ENCODE assay signal across 8 cellular contexts in the genomic region with DNA sequence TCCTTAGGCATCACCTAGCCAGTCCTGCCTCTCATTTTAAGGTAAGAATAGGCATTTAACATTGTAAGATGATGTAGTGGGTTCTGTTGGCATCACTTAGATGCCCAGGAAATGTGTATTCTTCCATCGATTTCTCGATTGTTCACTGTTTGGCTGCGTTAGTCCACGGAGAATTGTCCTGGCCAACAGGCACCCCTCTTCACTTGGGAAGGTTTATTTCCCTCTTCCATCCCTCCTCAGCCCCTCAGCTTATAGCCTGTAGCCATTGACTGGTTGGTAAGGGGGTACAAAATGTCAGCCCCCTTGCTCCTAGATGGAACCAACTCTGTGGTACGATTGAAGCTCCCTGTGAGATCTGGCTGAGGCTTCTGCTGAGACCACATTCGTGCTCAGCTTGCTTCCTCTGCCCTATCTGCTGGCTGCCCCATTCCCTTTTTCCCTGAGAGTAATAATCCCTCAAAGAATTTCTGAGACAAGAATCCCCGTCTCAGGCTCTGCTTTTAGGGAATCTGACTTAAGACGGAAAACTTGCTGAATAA. TPM values are rescaled to one million over a fixed set of nuclear protein-coding genes. Genes with fewer than 3 reads are reported as not detected.
A peak's percentile ranks its signal among the peaks of the same experiment; 100 is the strongest.
DNase-seq lines count a peak whose midpoint lies in the region; ATAC-seq and TF ChIP-seq lines count a peak whose summit lies in the region.

No MANE protein-coding gene starts in this region.

- peak overlapping the region; percentile 94 for H3K4me3 Mint-ChIP-seq in stimulated activated naive CD8-positive, alpha-beta T cell treated with anti-CD3 and anti-CD28 coated beads, Interleukin-15, Interleukin-2, amounts not matched to agents 100 ng/mL and 50 ng/mL, for 24 hours

- H3K9me3 Mint-ChIP-seq in stimulated activated naive CD8-positive, alpha-beta T cell treated with anti-CD3 and anti-CD28 coated beads, Interleukin-15, Interleukin-2, amounts not matched to agents 100 ng/mL and 50 ng/mL, for 24 hours: peaks cover 10% of the 10 kb centered on the region

- H3K27ac Mint-ChIP-seq in stimulated activated naive CD8-positive, alpha-beta T cell treated with anti-CD3 and anti-CD28 coated beads, Interleukin-15, Interleukin-2, amounts not matched to agents 100 ng/mL and 50 ng/mL, for 24 hours: peak overlapping the region; percentile 87

- no peak for TF ChIP-seq CTCF in fibroblast of the aortic adventitia (IDR thresholded peaks at IDR 0.05; ENCODE audit: insufficient read depth, low read length)

- H3K4me3 ChIP-seq in SK-N-MC (peak overlapping the region; percentile 77), fibroblast of the aortic adventitia (ENCODE audit: low read depth, low read length) (peak overlapping the region; percentile 75)

- peak overlapping the region; percentile 75 for H3K9ac ChIP-seq in SK-N-MC (ENCODE audit: insufficient read length)

- no peak for DNase-seq in stimulated activated naive CD8-positive, alpha-beta T cell treated with anti-CD3 and anti-CD28 coated beads, Interleukin-15, Interleukin-2, amounts not matched to agents 100 U/mL and 50 U/mL, for 24 hours
- no peak for DNase-seq in SK-N-MC (ENCODE audit: low read depth, low spot score)
- DNase-seq in fibroblast of the aortic adventitia (ENCODE audit: low read depth): peak; percentile 6
- peak; percentile 17 for DNase-seq in pons (ENCODE audit: low spot score)
- no peak for DNase-seq in left colon
- DNase-seq in activated CD4-positive, alpha-beta T cell treated with anti-CD3 and anti-CD28 coated beads for 1 hour: no peak

- no peak for ATAC-seq in stimulated activated naive CD8-positive, alpha-beta T cell treated with anti-CD3 and anti-CD28 coated beads, Interleukin-15, Interleukin-2, amounts not matched to agents 100 U/mL and 50 U/mL, for 24 hours
- ATAC-seq in left colon (no peak), HG02870 (IDR thresholded peaks at IDR 0.05; ENCODE audit: unreplicated experiment) (no peak)

- no peak overlapping the region for H3K27ac ChIP-seq in SK-N-MC

- H3K36me3 Mint-ChIP-seq in stimulated activated naive CD8-positive, alpha-beta T cell treated with anti-CD3 and anti-CD28 coated beads, Interleukin-15, Interleukin-2, amounts not matched to agents 100 ng/mL and 50 ng/mL, for 24 hours (ENCODE audit: low read depth): peaks cover 46% of the 10 kb centered on the region

- no peaks in the 10 kb centered on the region for H3K9me3 ChIP-seq in SK-N-MC (ENCODE audit: low read depth, low read length)

- H3K27me3 Mint-ChIP-seq in stimulated activated naive CD8-positive, alpha-beta T cell treated with anti-CD3 and anti-CD28 coated beads, Interleukin-15, Interleukin-2, amounts not matched to agents 100 ng/mL and 50 ng/mL, for 24 hours: no peaks in the 10 kb centered on the region

- H3K36me3 ChIP-seq in SK-N-MC (ENCODE audit: insufficient read depth, low read length): no peaks in the 10 kb centered on the region

- H3K4me1 Mint-ChIP-seq in stimulated activated naive CD8-positive, alpha-beta T cell treated with anti-CD3 and anti-CD28 coated beads, Interleukin-15, Interleukin-2, amounts not matched to agents 100 ng/mL and 50 ng/mL, for 24 hours (ENCODE audit: low read depth): peaks cover 54% of the 10 kb centered on the region

- intact Hi-C loops in left colon (cut with DNase I, micrococcal nuclease): no loop called here

RNA-seq across cellular contexts. Expression of a gene that starts 43.4 kb away (rescaled TPM):
- total RNA-seq in fibroblast of the aortic adventitia (ENCODE audit: low replicate concordance): 4.7 and 10.0 TPM in 2 replicates
- 10 to 100 TPM; 17.7 to 31.9 TPM for total RNA-seq in left colon

RNA-seq across cellular contexts. Expression of a gene that starts 45.3 kb away (rescaled TPM):
- total RNA-seq in fibroblast of the aortic adventitia (ENCODE audit: low replicate concordance) (35.5 and 109 TPM in 2 replicates), left colon (1 to 10 TPM; 2.4 to 3.5 TPM)

Comparison
In these comparisons a context has a peak if more than half of its experiments do, and no peak if none do; other contexts are left out.
1. DNase-seq: peak in fibroblast of the aortic adventitia (single experiment) and pons (single experiment); none in stimulated activated naive CD8-positive, alpha-beta T cell treated with anti-CD3 and anti-CD28 coated beads, Interleukin-15, Interleukin-2, amounts not matched to agents 100 U/mL and 50 U/mL, for 24 hours (single experiment), SK-N-MC (single experiment), left colon (0 of 2) and activated CD4-positive, alpha-beta T cell treated with anti-CD3 and anti-CD28 coated beads for 1 hour (single experiment).